24 cellular contexts compared by ENCODE assay signal in the genomic region with DNA sequence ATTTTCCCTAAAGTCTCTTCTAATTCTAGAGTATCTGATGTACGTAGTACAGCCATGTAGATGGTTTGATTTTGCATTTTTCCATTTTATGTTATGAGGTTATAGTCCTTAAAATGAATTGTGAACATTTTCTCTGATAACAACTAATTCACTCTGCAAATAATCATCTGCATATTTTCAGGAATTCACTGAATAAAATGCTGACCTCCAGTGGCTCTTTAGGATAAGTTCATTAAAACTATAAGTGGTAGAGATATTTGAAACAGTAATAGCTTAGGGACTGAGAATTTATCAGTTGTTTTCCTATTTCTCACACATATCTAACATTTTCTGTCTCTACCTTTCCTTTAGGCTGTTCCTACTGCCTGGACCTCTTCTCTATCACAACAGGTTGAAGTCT. TPM values are rescaled to one million over a fixed set of nuclear protein-coding genes. Genes with fewer than 3 reads are reported as not detected.
DNase-seq lines count a peak whose midpoint lies in the region; FAIRE-seq and TF ChIP-seq lines count a peak whose summit lies in the region.
"Had no signal": no experiment of that assay in that cellular context is flagged by ENCODE, and none has a peak within 500 bp of the region (broad histone marks: within the 10 kb centered on the region; RNA-seq: fewer than 3 reads in every experiment).

No MANE protein-coding gene starts in this region.

- H3K9me2 ChIP-seq in DOHH2 (replicated peaks; ENCODE audit: control insufficient read depth, low read length) (no peaks in the 10 kb centered on the region), Loucy (replicated peaks; ENCODE audit: low read depth, low read length) (no peaks in the 10 kb centered on the region)

- H3K4me2 ChIP-seq in DOHH2 (ENCODE audit: low read length) (no peak overlapping the region), Loucy (ENCODE audit: low read depth, low read length, poor library complexity, severe bottlenecking) (peak overlapping the region; percentile 95), smooth muscle cell (peak overlapping the region; percentile 97)

- no peak overlapping the region for H3K4me3 Mint-ChIP-seq in activated naive CD8-positive, alpha-beta T cell treated with anti-CD3 and anti-CD28 coated beads for 36 hours
- H3K4me3 Mint-ChIP-seq: stimulated activated memory B cell treated with anti-CD40 and anti-IgM and Interleukin-4, amounts not matched to agents 10 μg/mL and 1 μg/mL and 100 μg/mL, for 72 hours had no signal

- H3K4me3 ChIP-seq in DOHH2 (ENCODE audit: low read length) (no peak overlapping the region), Loucy (ENCODE audit: low read length, poor library complexity, severe bottlenecking) (peak overlapping the region; percentile 91), choroid plexus epithelial cell (ENCODE audit: low read depth, low read length) (no peak overlapping the region), smooth muscle cell (no peak overlapping the region)
- H3K4me3 ChIP-seq: dorsolateral prefrontal cortex, heart right ventricle, thyroid gland had no signal

- H3K27ac Mint-ChIP-seq in activated naive CD8-positive, alpha-beta T cell treated with anti-CD3 and anti-CD28 coated beads for 36 hours: no peak overlapping the region
- H3K27ac Mint-ChIP-seq: stimulated activated memory B cell treated with anti-CD40 and anti-IgM and Interleukin-4, amounts not matched to agents 10 μg/mL and 1 μg/mL and 100 μg/mL, for 72 hours had no signal

- H2AFZ ChIP-seq in Loucy (ENCODE audit: low read length) (no peak overlapping the region), smooth muscle cell (ENCODE audit: low read depth) (no peak overlapping the region)

- no peaks in the 10 kb centered on the region for H3K9me3 Mint-ChIP-seq in activated naive CD8-positive, alpha-beta T cell treated with anti-CD3 and anti-CD28 coated beads for 36 hours
- H3K9me3 Mint-ChIP-seq: stimulated activated memory B cell treated with anti-CD40 and anti-IgM and Interleukin-4, amounts not matched to agents 10 μg/mL and 1 μg/mL and 100 μg/mL, for 72 hours had no signal

- H3K9me3 ChIP-seq in DOHH2 (ENCODE audit: control insufficient read depth, insufficient read depth, low read length): no peaks in the 10 kb centered on the region
- H3K9me3 ChIP-seq in Loucy (ENCODE audit: insufficient read depth, low read depth, low read length): no peaks in the 10 kb centered on the region
- H3K9me3 ChIP-seq in smooth muscle cell (replicated peaks; ENCODE audit: low read depth): no peaks in the 10 kb centered on the region
- H3K9me3 ChIP-seq: heart right ventricle, neutrophil, thyroid gland had no signal

- H3K27me3 ChIP-seq in DOHH2 (ENCODE audit: control insufficient read depth, low read length) (peaks cover 28% of the 10 kb centered on the region), Loucy (ENCODE audit: insufficient read depth, low read length, poor library complexity, severe bottlenecking) (no peaks in the 10 kb centered on the region), smooth muscle cell (ENCODE audit: low read depth) (no peaks in the 10 kb centered on the region)
- H3K27me3 ChIP-seq: dorsolateral prefrontal cortex, heart right ventricle, neutrophil, thyroid gland had no signal

- TF ChIP-seq POLR2A in GM12891 (IDR thresholded peaks at IDR 0.05; ENCODE audit: low read depth, low read length): no peak

- peak overlapping the region; percentile 87 for H3K9ac ChIP-seq in Loucy (ENCODE audit: low read depth, low read length, poor library complexity, severe bottlenecking)
- no peak overlapping the region for H3K9ac ChIP-seq in smooth muscle cell (ENCODE audit: low read depth)

- H3F3A ChIP-seq in DOHH2 (ENCODE audit: control insufficient read depth, insufficient read depth) (no peaks in the 10 kb centered on the region), Loucy (ENCODE audit: low read depth) (peaks cover 4% of the 10 kb centered on the region), smooth muscle cell (ENCODE audit: low read depth) (no peaks in the 10 kb centered on the region)

- H4K20me1 ChIP-seq in DOHH2 (ENCODE audit: control insufficient read depth, insufficient read depth, low read depth, low read length) (no peaks in the 10 kb centered on the region), Loucy (ENCODE audit: insufficient read depth, low read length, poor library complexity, severe bottlenecking) (peaks cover 59% of the 10 kb centered on the region), smooth muscle cell (ENCODE audit: low read depth) (peaks cover 83% of the 10 kb centered on the region)

- no peak for FAIRE-seq in GM12891 (lab: Jason Lieb, UNC)
- FAIRE-seq: HepG2 had no signal

- H3K36me3 Mint-ChIP-seq in activated naive CD8-positive, alpha-beta T cell treated with anti-CD3 and anti-CD28 coated beads for 36 hours: no peaks in the 10 kb centered on the region
- H3K36me3 Mint-ChIP-seq: stimulated activated memory B cell treated with anti-CD40 and anti-IgM and Interleukin-4, amounts not matched to agents 10 μg/mL and 1 μg/mL and 100 μg/mL, for 72 hours had no signal

- peak; percentile 12 for TF ChIP-seq CTCF in DOHH2 (IDR thresholded peaks at IDR 0.05; ENCODE audit: low read depth, low read length, poor library complexity, severe bottlenecking)
- peak; percentile 57 for TF ChIP-seq CTCF in Loucy (conservative IDR thresholded peaks at IDR 0.05; ENCODE audit: low read length)
- TF ChIP-seq CTCF in choroid plexus epithelial cell (conservative IDR thresholded peaks at IDR 0.05; ENCODE audit: low read depth, low read length): no peak
- no peak for TF ChIP-seq CTCF in smooth muscle cell (IDR thresholded peaks at IDR 0.05; ENCODE audit: borderline replicate concordance, insufficient read depth, poor library complexity, severe bottlenecking)

- H3K27ac ChIP-seq in DOHH2 (ENCODE audit: low read depth, low read length) (no peak overlapping the region), smooth muscle cell (ENCODE audit: low read depth) (no peak overlapping the region)
- H3K27ac ChIP-seq: neutrophil, thyroid gland had no signal

- H3K36me3 ChIP-seq in DOHH2 (ENCODE audit: control insufficient read depth, low read length) (no peaks in the 10 kb centered on the region), Loucy (ENCODE audit: insufficient read depth, low read length) (no peaks in the 10 kb centered on the region), smooth muscle cell (ENCODE audit: low read depth) (no peaks in the 10 kb centered on the region)
- H3K36me3 ChIP-seq: neutrophil, thyroid gland had no signal

- peaks cover 3% of the 10 kb centered on the region for H3K4me1 Mint-ChIP-seq in activated naive CD8-positive, alpha-beta T cell treated with anti-CD3 and anti-CD28 coated beads for 36 hours

- peaks cover 54% of the 10 kb centered on the region for H3K27me3 Mint-ChIP-seq in activated naive CD8-positive, alpha-beta T cell treated with anti-CD3 and anti-CD28 coated beads for 36 hours

- DNase-seq in choroid plexus epithelial cell (ENCODE audit: low read depth) (peak; percentile 15), smooth muscle cell (lab: John Stamatoyannopoulos, UW; ENCODE audit: unreplicated experiment) (no peak), GM19240 (ENCODE audit: insufficient read length, low spot score) (no peak), GM12891 (ENCODE audit: insufficient read length, low spot score) (no peak)
- DNase-seq in activated naive CD8-positive, alpha-beta T cell treated with anti-CD3 and anti-CD28 coated beads for 36 hours: no peak
- DNase-seq: activated CD4-positive, alpha-beta T cell treated with anti-CD3 and anti-CD28 coated beads for 48 hours; activated gamma-delta T cell; amniotic stem cell; C1 segment of cervical spinal cord; dorsolateral prefrontal cortex; erythroblast; GDM1; H7; heart right ventricle; MV-4-11; NCI-H187 treated with DMSO at 0.1 percent for 48 hours; NCI-H345; right cardiac atrium; thyroid gland had no signal

- no peaks in the 10 kb centered on the region for H3K79me2 ChIP-seq in DOHH2 (ENCODE audit: control insufficient read depth, low read length)
- peaks cover 88% of the 10 kb centered on the region for H3K79me2 ChIP-seq in Loucy (ENCODE audit: insufficient read depth, low read length)
- H3K79me2 ChIP-seq in smooth muscle cell (ENCODE audit: low read depth): peaks cover 92% of the 10 kb centered on the region

- 95% methylated on average over 1 of the region's 1 CpG for WGBS in smooth muscle cell (ENCODE audit: low lambda C conversion rate)

- H3K4me1 ChIP-seq in DOHH2 (ENCODE audit: control insufficient read depth, low read length): peaks cover 13% of the 10 kb centered on the region
- peaks cover 67% of the 10 kb centered on the region for H3K4me1 ChIP-seq in Loucy (ENCODE audit: insufficient read depth, low read length, poor library complexity, severe bottlenecking)
- peaks cover 6% of the 10 kb centered on the region for H3K4me1 ChIP-seq in smooth muscle cell (ENCODE audit: low read depth)

TF ChIP-seq in GM12891, 5 proteins besides CTCF, POLR2A, EP300 and RAD21:
- TF ChIP-seq TAF1 (IDR thresholded peaks at IDR 0.05; ENCODE audit: low read depth, low read length) (no peak), PAX5 (IDR thresholded peaks at IDR 0.05; ENCODE audit: insufficient read depth, low read length, severe bottlenecking) (no peak), POLR2AphosphoS5 (IDR thresholded peaks at IDR 0.05; ENCODE audit: low read depth, low read length) (no peak), POU2F2 (IDR thresholded peaks at IDR 0.05; ENCODE audit: low read depth, low read length) (no peak), SPI1 (IDR thresholded peaks at IDR 0.05; ENCODE audit: low read depth, low read length) (no peak)

RNA-seq across cellular contexts. Expression of a gene that starts 4.4 kb away (rescaled TPM):
- 63.1 and 91.8 TPM in 2 replicates for total RNA-seq in smooth muscle cell
- 74.6 and 107 TPM in 2 replicates for polyA plus RNA-seq in smooth muscle cell
- not detected for total RNA-seq in activated naive CD8-positive, alpha-beta T cell treated with anti-CD3 and anti-CD28 coated beads for 36 hours
- 0.09 TPM for polyA plus RNA-seq in GM12891 (2012; ENCODE audit: low read depth, missing spikeins)

Comparison
In these comparisons a context has a peak if more than half of its experiments do, and no peak if none do; other contexts are left out.
1. CTCF ChIP-seq: peak in DOHH2 (single experiment) and Loucy (single experiment); none in choroid plexus epithelial cell (single experiment) and smooth muscle cell (single experiment).
2. RNA of a gene that starts 4.4 kb away (total RNA-seq): 63.1 to 91.8 TPM in smooth muscle cell; not detected in activated naive CD8-positive, alpha-beta T cell treated with anti-CD3 and anti-CD28 coated beads for 36 hours; every median in the first group is over 10 times any median in the second.